15 cellular contexts compared by ENCODE assay signal in genomic region chr1:220514256-220514655, GRCh38.
DNase-seq lines count a peak whose midpoint lies in the region; TF ChIP-seq lines count a peak whose summit lies in the region.
"Had no signal": no experiment of that assay in that cellular context is flagged by ENCODE, and none has a peak within 500 bp of the region (broad histone marks: within the 10 kb centered on the region; RNA-seq: fewer than 3 reads in every experiment).

No MANE protein-coding gene starts in this region.

- TF ChIP-seq CTCF in HEK293 (tag by site-specific recombination; IDR thresholded peaks at IDR 0.05), result no peak
- no peak for TF ChIP-seq CTCF in RWPE1 (conservative IDR thresholded peaks at IDR 0.05; ENCODE audit: low read depth)

- H3K4me1 ChIP-seq in HEK293 (ENCODE audit: control insufficient read depth, insufficient read depth, low read length), result no peaks in the 10 kb centered on the region
- H3K4me1 ChIP-seq: Caco-2 had no signal

- no peaks in the 10 kb centered on the region for H3K36me3 ChIP-seq in HEK293 (ENCODE audit: control insufficient read depth in 2 of 2, insufficient read depth in 1 of 2, low read length in 2 of 2)

- POLR2A ChIA-PET in HEK293 (lab: Yijun Ruan, JAX) (no interaction called here), RWPE1 (lab: Yijun Ruan, JAX; ENCODE audit: low non-redundant PET) (interaction anchor here (0.6 kb wide), 1 partner anchor 185 kb away, joined by 9 read pairs; no protein-coding TSS in a partner anchor)

- no peak overlapping the region for H3K27ac ChIP-seq in HEK293 (ENCODE audit: extremely low read depth, low read depth, low read length)
- H3K27ac ChIP-seq in RWPE1, result peak overlapping the region; percentile 63; the same call in 1 of the 2 replicates
- H3K27ac ChIP-seq in epithelial cell of prostate, result peak overlapping the region; percentile 98
- H3K27ac ChIP-seq: C4-2B had no signal

- no peak overlapping the region for H3K4me3 ChIP-seq in HEK293 (ENCODE audit: low read depth, low read length)

- DNase-seq in RWPE1 (ENCODE audit: low spot score), result no peak
- DNase-seq in epithelial cell of prostate (ENCODE audit: low read depth, low spot score), result no peak
- DNase-seq in stimulated activated CD4-positive, alpha-beta T cell treated with anti-CD3 and anti-CD28 coated beads, Interleukin-4, amount 100 ng/mL, for 24 hours, result no peak
- DNase-seq in activated CD8-positive, alpha-beta memory T cell treated with anti-CD3 and anti-CD28 coated beads, Interleukin-2, amount 50 U/mL, for 48 hours, result no peak
- DNase-seq in SW480 (ENCODE audit: low spot score), result no peak
- DNase-seq: AML-193; Caco-2; CD4-positive, alpha-beta T cell; DMS153; DMS79; GDM1; GOT3; H7 had no signal

- CTCF ChIA-PET in HEK293 (lab: Yijun Ruan, JAX) (interaction anchor here (1.2 kb wide), 2 partner anchors 16 to 263 kb away, joined by 4 to 5 read pairs; no protein-coding TSS in a partner anchor), RWPE1 (lab: Yijun Ruan, JAX) (interaction anchor here (0.6 to 1.2 kb wide), 3 partner anchors 11 to 233 kb away, joined by 3 read pairs; no protein-coding TSS in a partner anchor)

- H3K9me3 ChIP-seq in HEK293 (ENCODE audit: control insufficient read depth, insufficient read depth, low read depth, low read length), result no peaks in the 10 kb centered on the region
- H3K9me3 ChIP-seq: Caco-2 had no signal

TF ChIP-seq in HEK293, 187 proteins besides CTCF, POLR2A, EP300 and RAD21:
- TF ChIP-seq OSR2 (tag by site-specific recombination; IDR thresholded peaks at IDR 0.05) (no peak), ZNF146 (tag by site-specific recombination; IDR thresholded peaks at IDR 0.05) (no peak), ZNF433 (tag by site-specific recombination; IDR thresholded peaks at IDR 0.05; ENCODE audit: low read depth) (no peak), ZNF26 (tag by site-specific recombination; IDR thresholded peaks at IDR 0.05) (no peak), ZNF157 (tag by site-specific recombination; IDR thresholded peaks at IDR 0.05) (0 out of 2 replicates have a peak, but pooled peaks have one; percentile 49), ZBTB8A (tag by site-specific recombination; IDR thresholded peaks at IDR 0.05) (no peak), ZNF510 (tag by site-specific recombination; IDR thresholded peaks at IDR 0.05; ENCODE audit: insufficient replicate concordance) (no peak), ZNF544 (tag by site-specific recombination; IDR thresholded peaks at IDR 0.05) (no peak)
